13 cellular contexts compared by ENCODE assay signal in genomic region chr22:50139843-50140415, GRCh38. TPM values are rescaled to one million over a fixed set of nuclear protein-coding genes. Genes with fewer than 3 reads are reported as not detected.
DNase-seq lines count a peak whose midpoint lies in the region; ATAC-seq and TF ChIP-seq lines count a peak whose summit lies in the region.
"Had no signal": no experiment of that assay in that cellular context is flagged by ENCODE, and none has a peak within 500 bp of the region (broad histone marks: within the 10 kb centered on the region; RNA-seq: fewer than 3 reads in every experiment).

No MANE protein-coding gene starts in this region.

- H3K4me3 ChIP-seq in GM06990 (replicated peaks; ENCODE audit: low read depth, low read length) (no peak overlapping the region), OCI-LY3 (ENCODE audit: low read length) (peak overlapping the region; percentile 28; the same call in 1 of the 2 replicates)
- H3K4me3 ChIP-seq: cardiac muscle cell had no signal

- H3K9me3 ChIP-seq in OCI-LY3 (ENCODE audit: insufficient read depth, low read length): no peaks in the 10 kb centered on the region

- intact Hi-C loops in left colon (cut with DNase I, micrococcal nuclease): no loop called here

- no peak overlapping the region for H3K9ac ChIP-seq in OCI-LY3 (ENCODE audit: low read length)

- H4K20me1 ChIP-seq in OCI-LY3 (ENCODE audit: insufficient read depth, low read length): no peaks in the 10 kb centered on the region

- DNase-seq in GM06990 (ENCODE audit: extremely low read depth, insufficient read length) (peak; percentile 34), NCI-H1436 (lab: John Stamatoyannopoulos, UW) (peak; percentile 76), left colon (no peak), activated gamma-delta T cell treated with Interleukin-2 at 50 U/mL for 16 hours (no peak), GM10266 (ENCODE audit: extremely low spot score) (no peak)
- DNase-seq: activated CD4-positive, alpha-beta T cell treated with anti-CD3 and anti-CD28 coated beads for 48 hours; Calu3; HFFc6; immature natural killer cell had no signal

- no peaks in the 10 kb centered on the region for H3K79me2 ChIP-seq in OCI-LY3 (ENCODE audit: low read length)

- no peaks in the 10 kb centered on the region for H3K36me3 ChIP-seq in GM06990 (ENCODE audit: control insufficient read depth, insufficient read depth, low read length)
- no peaks in the 10 kb centered on the region for H3K36me3 ChIP-seq in OCI-LY3 (replicated peaks; ENCODE audit: low read depth, low read length)
- H3K36me3 ChIP-seq: cardiac muscle cell had no signal

- H2AFZ ChIP-seq in OCI-LY3 (ENCODE audit: low read depth, low read length): no peak overlapping the region

- ATAC-seq in left colon (peak; percentile 56), GM19328 (IDR thresholded peaks at IDR 0.05; ENCODE audit: unreplicated experiment) (no peak), GM19395 (IDR thresholded peaks at IDR 0.05; ENCODE audit: unreplicated experiment) (no peak)

- H3K27me3 ChIP-seq in GM06990 (replicated peaks; ENCODE audit: control insufficient read depth, insufficient read depth, low read length) (no peaks in the 10 kb centered on the region), OCI-LY3 (ENCODE audit: low read depth, low read length) (0 out of 2 replicates have a peak, but pooled peaks cover 4% of the 10 kb centered on the region)
- H3K27me3 ChIP-seq: cardiac muscle cell had no signal

- H3K4me1 ChIP-seq in OCI-LY3 (ENCODE audit: low read length): peaks cover 8% of the 10 kb centered on the region

- TF ChIP-seq CTCF in GM06990 (IDR thresholded peaks at IDR 0.05; ENCODE audit: insufficient read depth, low read length, poor library complexity, severe bottlenecking): no peak
- no peak for TF ChIP-seq CTCF in OCI-LY3 (IDR thresholded peaks at IDR 0.05; ENCODE audit: low read depth, low read length)
- no peak for TF ChIP-seq CTCF in GM10266 (IDR thresholded peaks at IDR 0.05; ENCODE audit: control insufficient read depth, insufficient read depth, low read depth, missing control alignments)

- peak overlapping the region; percentile 46 for H3K4me2 ChIP-seq in OCI-LY3 (ENCODE audit: low read length)

- H3K27ac ChIP-seq in OCI-LY3 (ENCODE audit: low read length): no peak overlapping the region
- H3K27ac ChIP-seq: cardiac muscle cell had no signal

RNA-seq across cellular contexts. Expression of gene PANX2, which starts 30.6 kb away (rescaled TPM):
- total RNA-seq in left colon: under 1 TPM; 0.09 to 0.14 TPM

RNA-seq across cellular contexts. Expression of gene TRABD, which starts 45.8 kb away (rescaled TPM):
- 10 to 100 TPM; 46.4 to 63.5 TPM for total RNA-seq in left colon

RNA-seq across cellular contexts. Expression of gene MOV10L1, which starts 50.1 kb away (rescaled TPM):
- total RNA-seq in left colon: under 1 TPM in 1 of 2 donors, not detected in 1; 0.70 TPM
- total RNA-seq: Calu3, cardiac muscle cell had no signal

RNA-seq across cellular contexts. Expression of gene MLC1, which starts 54.7 kb away (rescaled TPM):
- under 1 TPM in 1 of 2 donors, not detected in 1; 0.14 TPM for total RNA-seq in left colon
- total RNA-seq: Calu3, HFFc6 had no signal

Comparison
In these comparisons a context has a peak if more than half of its experiments do, and no peak if none do; other contexts are left out.
1. DNase-seq: peak in GM06990 (single experiment) and NCI-H1436 (single experiment); none in left colon (0 of 2), activated gamma-delta T cell treated with Interleukin-2 at 50 U/mL for 16 hours (single experiment) and GM10266 (single experiment).